ENCODE assay signal across 17 cellular contexts in genomic region chr12:79764641-79765040, GRCh38.
DNase-seq lines count a peak whose midpoint lies in the region; ATAC-seq and TF ChIP-seq lines count a peak whose summit lies in the region.
"Had no signal": no experiment of that assay in that cellular context is flagged by ENCODE, and none has a peak within 500 bp of the region (broad histone marks: within the 10 kb centered on the region; RNA-seq: fewer than 3 reads in every experiment).

No MANE protein-coding gene starts in this region.

- no peak overlapping the region for H4K12ac ChIP-seq in trophoblast cell (ENCODE audit: low read depth, low read length)

- H3K4me2 ChIP-seq in trophoblast cell (ENCODE audit: low read length): no peak overlapping the region

- H3K27me3 ChIP-seq in trophoblast cell (ENCODE audit: insufficient read depth, low read length): no peaks in the 10 kb centered on the region

- no CpG with 5 or more reads among the region's 3 CpGs for WGBS in trophoblast cell (ENCODE audit: extremely low coverage, insufficient coverage, insufficient read length)

- no peaks in the 10 kb centered on the region for H3K9me3 Mint-ChIP-seq in HFFc6

- no peak for TF ChIP-seq CTCF in HFFc6 (IDR thresholded peaks at IDR 0.05)
- TF ChIP-seq CTCF in fibroblast of the aortic adventitia (IDR thresholded peaks at IDR 0.05; ENCODE audit: insufficient read depth, low read length): no peak

- H2BK120ac ChIP-seq in trophoblast cell (ENCODE audit: insufficient read depth, low read length, poor library complexity): no peak overlapping the region

- H3K27ac Mint-ChIP-seq in HFFc6: peak overlapping the region; percentile 0; the same call in 1 of the 2 replicates
- H3K27ac Mint-ChIP-seq: CD4-positive, alpha-beta memory T cell had no signal

- no peak overlapping the region for H2AFZ ChIP-seq in trophoblast cell (ENCODE audit: insufficient read depth, low read length, poor library complexity)

- no peak overlapping the region for H4K91ac ChIP-seq in trophoblast cell (ENCODE audit: low read depth, low read length)

- no peaks in the 10 kb centered on the region for H3K36me3 Mint-ChIP-seq in HFFc6 (ENCODE audit: low read depth)
- H3K36me3 Mint-ChIP-seq: CD4-positive, alpha-beta memory T cell had no signal

- H3K4ac ChIP-seq in trophoblast cell (ENCODE audit: low read depth, low read length): no peak overlapping the region

- no peak overlapping the region for H2BK12ac ChIP-seq in trophoblast cell (ENCODE audit: low read length)

- no peak overlapping the region for H2BK5ac ChIP-seq in trophoblast cell (ENCODE audit: low read depth, low read length, poor library complexity)

- H3K27me3 Mint-ChIP-seq in HFFc6 (ENCODE audit: insufficient read depth): no peaks in the 10 kb centered on the region

- H3K27ac ChIP-seq in trophoblast cell (ENCODE audit: low read depth, low read length): no peak overlapping the region
- H3K27ac ChIP-seq: C4-2B had no signal

- no peak overlapping the region for H3K14ac ChIP-seq in trophoblast cell (ENCODE audit: low read length)

- no peaks in the 10 kb centered on the region for H3K79me2 ChIP-seq in trophoblast cell (ENCODE audit: control insufficient read depth, insufficient read depth, low read length, poor library complexity)

- H3K4me1 ChIP-seq in trophoblast cell (ENCODE audit: control insufficient read depth in 1 of 2, insufficient read depth in 2 of 2, low read length in 2 of 2): no peaks in the 10 kb centered on the region

- ATAC-seq in GM18498 (IDR thresholded peaks at IDR 0.05; ENCODE audit: unreplicated experiment): no peak
- ATAC-seq: K562 had no signal

- peaks cover 34% of the 10 kb centered on the region for H3K4me1 Mint-ChIP-seq in HFFc6 (ENCODE audit: low read depth)
- H3K4me1 Mint-ChIP-seq: CD4-positive, alpha-beta memory T cell had no signal

- no peak overlapping the region for H3K23ac ChIP-seq in trophoblast cell (ENCODE audit: low read length)

- H3K4me3 Mint-ChIP-seq in HFFc6: no peak overlapping the region
- H3K4me3 Mint-ChIP-seq: CD4-positive, alpha-beta memory T cell had no signal

- no peaks in the 10 kb centered on the region for H3K9me3 ChIP-seq in trophoblast cell (ENCODE audit: insufficient read depth, low read depth, low read length)

- H3K4me3 ChIP-seq in fibroblast of the aortic adventitia (ENCODE audit: low read depth, low read length) (no peak overlapping the region), trophoblast cell (ENCODE audit: low read depth, low read length) (no peak overlapping the region)
- H3K4me3 ChIP-seq: K562 had no signal

- no peak overlapping the region for H3K9ac ChIP-seq in trophoblast cell (ENCODE audit: low read length)

- no peaks in the 10 kb centered on the region for H3K79me1 ChIP-seq in trophoblast cell (ENCODE audit: low read length)

- no peak overlapping the region for H3K18ac ChIP-seq in trophoblast cell (ENCODE audit: low read length)

- H3K36me3 ChIP-seq in trophoblast cell (ENCODE audit: control insufficient read depth in 1 of 2, insufficient read depth in 2 of 2, low read length in 2 of 2): no peaks in the 10 kb centered on the region

- H4K8ac ChIP-seq in trophoblast cell (ENCODE audit: low read depth, low read length): no peak overlapping the region

- no peak overlapping the region for H2AK5ac ChIP-seq in trophoblast cell (ENCODE audit: low read length)

- peak; percentile 81 for DNase-seq in EH (ENCODE audit: low read depth)
- peak; percentile 42 for DNase-seq in HFFc6
- DNase-seq in fibroblast of the aortic adventitia (ENCODE audit: low read depth): peak; percentile 27
- peak; percentile 12 to 85 for DNase-seq in trophoblast cell
- no peak for DNase-seq in NCI-H187 (lab: John Stamatoyannopoulos, UW)
- DNase-seq in NCI-H2171 (lab: John Stamatoyannopoulos, UW): no peak
- DNase-seq: ACHN; AML-193; CD4-positive, alpha-beta memory T cell; DMS153; DMS79; GF-D8; HCEC 1CT; IMR-90 had no signal

Comparison
In these comparisons a context has a peak if more than half of its experiments do, and no peak if none do; other contexts are left out.
1. DNase-seq: peak in EH (single experiment), HFFc6 (single experiment), fibroblast of the aortic adventitia (single experiment) and trophoblast cell (2 of 2); none in NCI-H187 (0 of 2) and NCI-H2171 (single experiment).